Comparison of ENCODE assay signal across 1 cellular context in the genomic region with DNA sequence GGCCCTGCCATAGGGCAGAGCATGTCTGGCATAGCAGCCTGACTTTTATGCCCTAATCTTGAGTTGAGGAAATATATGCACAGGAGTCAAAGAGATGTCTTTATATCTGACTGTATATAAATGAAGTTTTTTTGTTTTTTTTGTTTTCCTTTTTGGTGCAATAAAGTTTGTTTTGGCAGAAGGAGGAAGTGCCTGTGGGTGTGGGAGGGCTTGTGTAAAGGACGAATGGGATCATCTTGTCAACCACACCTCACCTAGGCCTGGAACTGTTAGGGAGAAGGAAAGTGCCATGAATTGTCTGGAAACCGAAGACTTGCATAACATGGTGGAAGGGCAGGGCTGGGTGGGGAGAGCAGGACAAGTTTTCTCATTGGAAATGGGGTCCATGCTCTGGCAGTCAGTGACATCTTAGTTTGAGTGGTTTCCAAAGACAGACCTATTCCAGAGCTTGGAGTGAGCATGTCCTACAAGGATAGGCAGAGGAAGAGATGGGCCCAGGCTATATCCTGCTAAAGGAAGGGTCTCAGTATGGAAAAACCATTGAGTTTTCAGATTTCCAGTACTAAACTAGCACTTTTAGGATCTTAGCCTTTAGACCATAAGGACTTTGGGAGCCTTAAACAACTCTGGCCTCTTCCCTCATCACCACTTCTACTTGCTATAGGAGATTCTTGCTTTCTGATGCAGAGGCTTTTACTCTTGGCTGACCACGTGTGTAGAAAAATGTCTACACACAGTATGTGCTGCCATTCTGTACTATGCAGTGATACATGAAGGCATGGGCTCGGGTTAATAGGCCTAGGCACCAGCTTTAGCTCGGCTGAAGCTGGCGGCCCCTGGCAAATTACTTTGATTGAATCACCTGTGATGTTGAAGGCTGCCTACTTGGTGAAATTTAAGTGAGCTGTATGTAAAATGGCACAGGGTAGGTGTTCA.
TF ChIP-seq lines count a peak whose summit lies in the region.

No MANE protein-coding gene starts in this region.

TF ChIP-seq in endothelial cell of umbilical vein, 7 proteins besides CTCF, POLR2A, EP300 and RAD21:
- no peak for TF ChIP-seq FOS (IDR thresholded peaks at IDR 0.05; ENCODE audit: borderline replicate concordance, insufficient read depth, low read length)
- TF ChIP-seq POLR2AphosphoS5 (IDR thresholded peaks at IDR 0.05; ENCODE audit: insufficient read depth, low read depth, low read length): peak; percentile 31
